20 cellular contexts compared by ENCODE assay signal in genomic region chr13:74305876-74306275, GRCh38.
DNase-seq lines count a peak whose midpoint lies in the region; ATAC-seq, FAIRE-seq and TF ChIP-seq lines count a peak whose summit lies in the region.
"Had no signal": no experiment of that assay in that cellular context is flagged by ENCODE, and none has a peak within 500 bp of the region (broad histone marks: within the 10 kb centered on the region; RNA-seq: fewer than 3 reads in every experiment).

No MANE protein-coding gene starts in this region.

- H3K27me3 ChIP-seq in H1 (replicated peaks in 1 of 4; ENCODE audit: control insufficient read depth in 3 of 4, extremely low read depth in 1 of 4, insufficient read depth in 3 of 4, low read length in 3 of 4) = no peaks in the 10 kb centered on the region
- no peaks in the 10 kb centered on the region for H3K27me3 ChIP-seq in neural progenitor cell
- H3K27me3 ChIP-seq in colonic mucosa = no peaks in the 10 kb centered on the region
- H3K27me3 ChIP-seq: MG63, neutrophil had no signal

- ATAC-seq in activated CD8-positive, alpha-beta T cell treated with anti-CD3 and anti-CD28 coated beads for 36 hours = peak; percentile 59
- no peak for ATAC-seq in activated CD8-positive, alpha-beta T cell treated with anti-CD3 and anti-CD28 coated beads, Interleukin-2, amount 10 ng/mL, durations not matched to agents 7 days and 5 days
- ATAC-seq: sciatic nerve had no signal

- H3K4ac ChIP-seq in H1 (replicated peaks; ENCODE audit: insufficient read length, low read depth, low read length) = no peak overlapping the region

- no peak overlapping the region for H3K56ac ChIP-seq in H1 (replicated peaks; ENCODE audit: insufficient read length, low read depth, low read length)

- peaks cover 4% of the 10 kb centered on the region for H3K36me3 Mint-ChIP-seq in activated CD8-positive, alpha-beta T cell treated with anti-CD3 and anti-CD28 coated beads for 36 hours (ENCODE audit: low read depth)
- H3K36me3 Mint-ChIP-seq in activated CD8-positive, alpha-beta T cell treated with anti-CD3 and anti-CD28 coated beads, Interleukin-2, amount 10 ng/mL, durations not matched to agents 7 days and 5 days (ENCODE audit: low read depth) = no peaks in the 10 kb centered on the region
- H3K36me3 Mint-ChIP-seq in neural progenitor cell = no peaks in the 10 kb centered on the region

- H2BK120ac ChIP-seq in H1 (replicated peaks; ENCODE audit: low read depth, low read length) = no peak overlapping the region

- no peak overlapping the region for H3K14ac ChIP-seq in H1 (ENCODE audit: insufficient read length)

- CTCF ChIA-PET in activated CD8-positive, alpha-beta T cell treated with anti-CD3 and anti-CD28 coated beads for 36 hours (lab: Charles Lee) = interaction anchor here (1.0 to 2.5 kb wide), 2 partner anchors 13 to 17 kb away, joined by 4 to 7 read pairs; no protein-coding TSS in a partner anchor
- CTCF ChIA-PET in activated CD8-positive, alpha-beta T cell treated with anti-CD3 and anti-CD28 coated beads, Interleukin-2, amount 10 ng/mL, durations not matched to agents 7 days and 5 days (lab: Charles Lee) = interaction anchor here (0.6 to 1.3 kb wide), 2 partner anchors 11 to 15 kb away, joined by 3 read pairs; no protein-coding TSS in a partner anchor
- CTCF ChIA-PET in H1 (lab: Charles Lee; ENCODE audit: partially characterized antibody) = interaction anchor here (2.2 kb wide), 1 partner anchor 9 kb away, joined by 4 read pairs; no protein-coding TSS in a partner anchor

- H3K9me3 Mint-ChIP-seq in activated CD8-positive, alpha-beta T cell treated with anti-CD3 and anti-CD28 coated beads for 36 hours = no peaks in the 10 kb centered on the region
- H3K9me3 Mint-ChIP-seq in activated CD8-positive, alpha-beta T cell treated with anti-CD3 and anti-CD28 coated beads, Interleukin-2, amount 10 ng/mL, durations not matched to agents 7 days and 5 days (ENCODE audit: insufficient read depth) = no peaks in the 10 kb centered on the region
- H3K9me3 Mint-ChIP-seq in neural progenitor cell = peaks cover 2% of the 10 kb centered on the region
- H3K9me3 Mint-ChIP-seq: T-helper 1 cell treated with Interleukin-12 subunit alpha and Interleukin-12 subunit beta and Interleukin-4 antibody, amounts not matched to agents 30 μg/mL and 1 μg/mL, for 36 hours had no signal

- no peak overlapping the region for H4K91ac ChIP-seq in H1 (replicated peaks; ENCODE audit: insufficient read length, low read length)

- no peak for TF ChIP-seq EP300 in H1 (IDR thresholded peaks at IDR 0.05; ENCODE audit: borderline replicate concordance in 1 of 2, low read depth in 2 of 2, low read length in 2 of 2)

- H2BK12ac ChIP-seq in H1 (ENCODE audit: low read depth, low read length) = no peak overlapping the region

- H3K36me3 ChIP-seq in H1 (ENCODE audit: control insufficient read depth in 2 of 4, insufficient read depth in 4 of 4, low read length in 3 of 4) (no peaks in the 10 kb centered on the region), neural progenitor cell (no peaks in the 10 kb centered on the region), colonic mucosa (no peaks in the 10 kb centered on the region)
- H3K36me3 ChIP-seq: MG63, neutrophil had no signal

- H2BK15ac ChIP-seq in H1 (ENCODE audit: low read length) = no peak overlapping the region

- H3K27ac Mint-ChIP-seq in activated CD8-positive, alpha-beta T cell treated with anti-CD3 and anti-CD28 coated beads for 36 hours = no peak overlapping the region
- no peak overlapping the region for H3K27ac Mint-ChIP-seq in activated CD8-positive, alpha-beta T cell treated with anti-CD3 and anti-CD28 coated beads, Interleukin-2, amount 10 ng/mL, durations not matched to agents 7 days and 5 days
- no peak overlapping the region for H3K27ac Mint-ChIP-seq in neural progenitor cell
- H3K27ac Mint-ChIP-seq: T-helper 1 cell treated with Interleukin-12 subunit alpha and Interleukin-12 subunit beta and Interleukin-4 antibody, amounts not matched to agents 30 μg/mL and 1 μg/mL, for 36 hours had no signal

- TF ChIP-seq RAD21 in H1 (IDR thresholded peaks at IDR 0.05 in 1 of 2, conservative IDR thresholded peaks at IDR 0.05 in 1 of 2; ENCODE audit: low read depth in 2 of 2, low read length in 2 of 2) = no peak

- H3K9ac ChIP-seq in H1 (replicated peaks in 1 of 4; ENCODE audit: extremely low read depth in 1 of 4, low read depth in 3 of 4, low read length in 3 of 4) = no peak overlapping the region
- H3K9ac ChIP-seq in neural progenitor cell = no peak overlapping the region
- no peak overlapping the region for H3K9ac ChIP-seq in colonic mucosa (ENCODE audit: low read depth in 2 of 2, low read length in 2 of 2)

- no peak overlapping the region for H2BK20ac ChIP-seq in H1 (ENCODE audit: low read length)

- H3K4me3 ChIP-seq in H1 (ENCODE audit: extremely low read depth in 1 of 4, insufficient read depth in 2 of 4, low read depth in 3 of 4, low read length in 4 of 4) = no peak overlapping the region
- H3K4me3 ChIP-seq in neural progenitor cell = no peak overlapping the region
- no peak overlapping the region for H3K4me3 ChIP-seq in colonic mucosa
- H3K4me3 ChIP-seq: coronary artery, MG63 had no signal

- peaks cover 0 to 9% (median 3%) of the 10 kb centered on the region in 4 experiments; a peak in 5 of 7 replicates for H3K4me1 ChIP-seq in H1 (replicated peaks in 1 of 4; ENCODE audit: control insufficient read depth in 3 of 4, insufficient read depth in 4 of 4, low read length in 3 of 4)
- H3K4me1 ChIP-seq in neural progenitor cell = peaks cover 14% of the 10 kb centered on the region
- H3K4me1 ChIP-seq in colonic mucosa = no peaks in the 10 kb centered on the region

- no peak overlapping the region for H3K4me2 ChIP-seq in H1 (ENCODE audit: insufficient read depth in 1 of 2, low read depth in 2 of 2, low read length in 2 of 2)
- H3K4me2 ChIP-seq in neural progenitor cell = no peak overlapping the region

- no peaks in the 10 kb centered on the region for H3K9me3 ChIP-seq in H1 (ENCODE audit: insufficient read depth in 2 of 2, low read depth in 1 of 2, low read length in 1 of 2)
- H3K9me3 ChIP-seq in neural progenitor cell (ENCODE audit: low read depth) = no peaks in the 10 kb centered on the region
- no peaks in the 10 kb centered on the region for H3K9me3 ChIP-seq in colonic mucosa
- H3K9me3 ChIP-seq: MG63, neutrophil had no signal

- H3F3A ChIP-seq in neural progenitor cell (ENCODE audit: low read depth) = no peaks in the 10 kb centered on the region

- no peak overlapping the region for H3K27ac ChIP-seq in H1 (ENCODE audit: low read depth, low read length)
- no peak overlapping the region for H3K27ac ChIP-seq in neural progenitor cell
- no peak overlapping the region for H3K27ac ChIP-seq in colonic mucosa
- H3K27ac ChIP-seq: coronary artery, neutrophil, RWPE1 had no signal

- intact Hi-C loops in activated CD8-positive, alpha-beta T cell treated with anti-CD3 and anti-CD28 coated beads for 36 hours (cut with micrococcal nuclease) = no loop called here
- intact Hi-C loops in colonic mucosa (cut with DNase I) = no loop called here

- whole genome bisulfite sequencing in H1 (ENCODE audit: extremely low coverage in 1 of 2, insufficient coverage in 1 of 2, insufficient read length in 1 of 2, insufficient replicate concordance in 2 of 2, low coverage in 1 of 2, low lambda C conversion rate in 2 of 2, missing lambda C conversion rate in 1 of 2), 2 experiments = 21% methylated on average over 3 of the region's 3 CpGs; no CpG with 5 or more reads in 1 of the 2 experiments

- no peak overlapping the region for H3K18ac ChIP-seq in H1 (ENCODE audit: extremely low read depth, low read length)

- H3K79me1 ChIP-seq in H1 (ENCODE audit: low read depth, low read length) = no peaks in the 10 kb centered on the region

- no peak for TF ChIP-seq CTCF in activated CD8-positive, alpha-beta T cell treated with anti-CD3 and anti-CD28 coated beads for 36 hours (IDR thresholded peaks at IDR 0.05)
- TF ChIP-seq CTCF in H1 (IDR thresholded peaks at IDR 0.05; ENCODE audit: control extremely low read depth in 1 of 3, insufficient read depth in 1 of 3, low read depth in 1 of 3, low read length in 3 of 3) (no peak), neural progenitor cell (IDR thresholded peaks at IDR 0.05) (no peak), colonic mucosa (IDR thresholded peaks at IDR 0.05) (no peak)

- H2AK5ac ChIP-seq in H1 (ENCODE audit: low read depth, low read length) = no peak overlapping the region

- DNase-seq in activated CD8-positive, alpha-beta T cell treated with anti-CD3 and anti-CD28 coated beads for 36 hours = no peak
- no peak for DNase-seq in activated CD8-positive, alpha-beta T cell treated with anti-CD3 and anti-CD28 coated beads, Interleukin-2, amount 10 ng/mL, durations not matched to agents 7 days and 5 days
- DNase-seq in NCI-H748 treated with DMSO at 0.1 percent for 48 hours (lab: John Stamatoyannopoulos, UW) = peak; percentile 48
- DNase-seq in H1 (ENCODE audit: low read depth in 1 of 2, low spot score in 2 of 2) = no peak
- DNase-seq in neural progenitor cell (ENCODE audit: low spot score) = peak; percentile 22
- DNase-seq in T-helper 1 cell = no peak
- DNase-seq in SHP77 (lab: John Stamatoyannopoulos, UW) = no peak
- DNase-seq in colonic mucosa = no peak
- DNase-seq: aorta; CD4-positive, CD25-positive, alpha-beta regulatory T cell; erythroblast; GOT3; MG63; NK-92 treated with Interleukin-12 subunit alpha and Interleukin-12 subunit beta, amount 100 ng/mL, for 24 hours; stimulated activated CD4-positive, alpha-beta T cell treated with anti-CD3 and anti-CD28 coated beads, Interleukin-1b, Interleukin-23, amount 100 ng/mL, for 48 hours had no signal

- H4K20me1 ChIP-seq in H1 (replicated peaks in 1 of 2; ENCODE audit: control insufficient read depth in 1 of 2, insufficient read depth in 2 of 2, low read length in 2 of 2) (no peaks in the 10 kb centered on the region), neural progenitor cell (ENCODE audit: low read depth) (no peaks in the 10 kb centered on the region)

- no peak overlapping the region for H4K5ac ChIP-seq in H1 (ENCODE audit: insufficient read length, low read depth, low read length)

- no peak overlapping the region for H3K23ac ChIP-seq in H1 (ENCODE audit: insufficient read length)

- H2AFZ ChIP-seq in H1 (ENCODE audit: low read length) (0 out of 2 replicates have a peak overlapping the region, but pooled peaks have one; percentile 37), neural progenitor cell (replicated peaks) (peak overlapping the region; percentile 66)

- H4K8ac ChIP-seq in H1 (ENCODE audit: extremely low read depth, insufficient read depth, low read length) = no peak overlapping the region

- TF ChIP-seq POLR2A in H1 (IDR thresholded peaks at IDR 0.05; ENCODE audit: control extremely low read depth in 1 of 2, low read depth in 2 of 2, low read length in 2 of 2) = no peak

- H2BK5ac ChIP-seq in H1 (ENCODE audit: low read depth, low read length) = no peak overlapping the region

- no peaks in the 10 kb centered on the region for H3K79me2 ChIP-seq in H1 (ENCODE audit: control insufficient read depth in 1 of 2, insufficient read depth in 2 of 2, low read length in 2 of 2)
- H3K79me2 ChIP-seq in neural progenitor cell (ENCODE audit: low read depth) = no peaks in the 10 kb centered on the region

- H3K4me1 Mint-ChIP-seq in activated CD8-positive, alpha-beta T cell treated with anti-CD3 and anti-CD28 coated beads for 36 hours (ENCODE audit: low read depth) = peaks cover 13% of the 10 kb centered on the region
- H3K4me1 Mint-ChIP-seq in activated CD8-positive, alpha-beta T cell treated with anti-CD3 and anti-CD28 coated beads, Interleukin-2, amount 10 ng/mL, durations not matched to agents 7 days and 5 days (ENCODE audit: low read depth) = peaks cover 3% of the 10 kb centered on the region
- peaks cover 26% of the 10 kb centered on the region for H3K4me1 Mint-ChIP-seq in neural progenitor cell

- no peaks in the 10 kb centered on the region for H3K23me2 ChIP-seq in H1 (ENCODE audit: low read depth, low read length)

- H3K4me3 Mint-ChIP-seq in activated CD8-positive, alpha-beta T cell treated with anti-CD3 and anti-CD28 coated beads for 36 hours = no peak overlapping the region
- no peak overlapping the region for H3K4me3 Mint-ChIP-seq in activated CD8-positive, alpha-beta T cell treated with anti-CD3 and anti-CD28 coated beads, Interleukin-2, amount 10 ng/mL, durations not matched to agents 7 days and 5 days
- no peak overlapping the region for H3K4me3 Mint-ChIP-seq in neural progenitor cell
- H3K4me3 Mint-ChIP-seq: T-helper 1 cell treated with Interleukin-12 subunit alpha and Interleukin-12 subunit beta and Interleukin-4 antibody, amounts not matched to agents 30 μg/mL and 1 μg/mL, for 36 hours had no signal

- POLR2A ChIA-PET in activated CD8-positive, alpha-beta T cell treated with anti-CD3 and anti-CD28 coated beads for 36 hours (lab: Charles Lee) = interaction anchor here (0.6 kb wide), 1 partner anchor 441 kb away, joined by 3 read pairs; no protein-coding TSS in a partner anchor
- POLR2A ChIA-PET in activated CD8-positive, alpha-beta T cell treated with anti-CD3 and anti-CD28 coated beads, Interleukin-2, amount 10 ng/mL, durations not matched to agents 7 days and 5 days (lab: Charles Lee) = no interaction called here
- POLR2A ChIA-PET in H1 (lab: Charles Lee; ENCODE audit: partially characterized antibody) = no interaction called here

- H3K27me3 Mint-ChIP-seq in activated CD8-positive, alpha-beta T cell treated with anti-CD3 and anti-CD28 coated beads for 36 hours = no peaks in the 10 kb centered on the region
- no peaks in the 10 kb centered on the region for H3K27me3 Mint-ChIP-seq in activated CD8-positive, alpha-beta T cell treated with anti-CD3 and anti-CD28 coated beads, Interleukin-2, amount 10 ng/mL, durations not matched to agents 7 days and 5 days (ENCODE audit: low read depth)
- H3K27me3 Mint-ChIP-seq in neural progenitor cell (ENCODE audit: insufficient read depth, low read depth) = no peaks in the 10 kb centered on the region
- H3K27me3 Mint-ChIP-seq: CD4-positive, CD25-positive, alpha-beta regulatory T cell had no signal

- FAIRE-seq in H1 (lab: Jason Lieb, UNC) = peak; percentile 93

Comparison
In these comparisons a context has a peak if more than half of its experiments do, and no peak if none do; other contexts are left out.
1. DNase-seq: peak in NCI-H748 treated with DMSO at 0.1 percent for 48 hours (single experiment) and neural progenitor cell (single experiment); none in activated CD8-positive, alpha-beta T cell treated with anti-CD3 and anti-CD28 coated beads for 36 hours (single experiment), activated CD8-positive, alpha-beta T cell treated with anti-CD3 and anti-CD28 coated beads, Interleukin-2, amount 10 ng/mL, durations not matched to agents 7 days and 5 days (single experiment), H1 (0 of 2), T-helper 1 cell (0 of 5), SHP77 (0 of 2) and colonic mucosa (single experiment).